In the genomic region with DNA sequence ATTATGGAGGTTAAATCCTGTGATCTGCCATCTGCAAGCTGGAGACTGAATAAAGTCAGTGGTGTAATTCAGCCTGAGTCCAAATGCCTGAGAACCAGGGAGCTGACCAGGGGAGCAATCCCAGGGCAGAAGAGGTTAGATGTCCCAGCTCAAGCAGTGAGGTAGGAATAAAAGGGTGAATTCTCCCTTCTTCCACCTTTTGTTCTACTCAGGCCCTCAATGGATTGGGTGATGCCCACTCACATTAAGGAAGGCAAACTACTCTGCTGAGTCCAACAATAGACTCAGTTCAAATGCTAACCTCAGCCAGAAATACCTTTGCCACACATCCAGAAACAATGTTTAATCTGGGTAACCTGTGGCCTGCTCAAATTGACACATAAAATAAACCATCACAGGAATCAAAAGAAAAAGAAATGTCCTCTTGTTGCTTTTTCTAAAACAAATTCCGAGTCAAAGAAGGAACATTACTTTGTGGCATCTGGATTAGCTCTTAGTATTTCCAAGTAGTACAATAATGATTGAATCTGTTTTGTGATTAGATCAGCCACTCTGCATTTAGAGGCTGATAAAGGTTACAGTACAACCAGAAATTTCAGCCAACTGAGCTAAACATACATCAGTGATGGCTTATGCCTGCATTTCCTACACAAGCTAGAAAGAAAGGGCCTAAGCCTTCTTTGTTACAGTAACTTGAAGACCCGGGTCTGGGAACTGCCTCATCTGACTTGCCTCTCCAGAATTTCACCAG, we compare ENCODE assay signal across 17 cellular contexts. TPM values are rescaled to one million over a fixed set of nuclear protein-coding genes. Genes with fewer than 3 reads are reported as not detected.
A peak's percentile ranks its signal among the peaks of the same experiment; 100 is the strongest.
DNase-seq lines count a peak whose midpoint lies in the region; ATAC-seq and TF ChIP-seq lines count a peak whose summit lies in the region.
"Had no signal": no experiment of that assay in that cellular context is flagged by ENCODE, and none has a peak within 500 bp of the region (broad histone marks: within the 10 kb centered on the region; RNA-seq: fewer than 3 reads in every experiment).

No MANE protein-coding gene starts in this region.

- peaks cover 12% of the 10 kb centered on the region for H3K4me1 Mint-ChIP-seq in brain
- H3K4me1 Mint-ChIP-seq in immature natural killer cell = no peaks in the 10 kb centered on the region
- H3K4me1 Mint-ChIP-seq: CD8-positive, alpha-beta memory T cell had no signal

- H3K27me3 Mint-ChIP-seq in brain = no peaks in the 10 kb centered on the region
- H3K27me3 Mint-ChIP-seq in immature natural killer cell (ENCODE audit: low read depth in 3 of 3) = peaks cover 0 to 4% (median 4%) of the 10 kb centered on the region in 3 donors

- intact Hi-C loops in left colon (cut with DNase I, micrococcal nuclease) = no loop called here

- ATAC-seq in left colon (peak; percentile 32), HG03025 (IDR thresholded peaks at IDR 0.05; ENCODE audit: low FRiP score, unreplicated experiment) (no peak), GM21360 (IDR thresholded peaks at IDR 0.05; ENCODE audit: unreplicated experiment) (no peak)

- DNase-seq in NCI-H69 (lab: John Stamatoyannopoulos, UW) (peak; percentile 44), left colon (peak in 1 of 2 donors; percentile 8), immature natural killer cell (no peak), D341Med (ENCODE audit: low spot score) (no peak)
- DNase-seq: BE2C; CD8-positive, alpha-beta memory T cell; IMR-90; Karpas-422; MG63; NCI-H1092; NCI-H146; NCI-H2081; NCI-H526 treated with DMSO at 0.1 percent for 48 hours; SJCRH30 had no signal

- TF ChIP-seq CTCF in brain (conservative IDR thresholded peaks at IDR 0.05) = no peak

- H3K4me3 Mint-ChIP-seq in brain (no peak overlapping the region), immature natural killer cell (no peak overlapping the region)
- H3K4me3 Mint-ChIP-seq: CD8-positive, alpha-beta memory T cell had no signal

- no peaks in the 10 kb centered on the region for H3K36me3 Mint-ChIP-seq in brain
- peaks cover 3 to 8% (median 4%) of the 10 kb centered on the region in 3 donors for H3K36me3 Mint-ChIP-seq in immature natural killer cell

- H3K27ac Mint-ChIP-seq in brain = peak overlapping the region in 3 of 5 experiments; percentile 15 to 92 (median 61)
- H3K27ac Mint-ChIP-seq in immature natural killer cell = no peak overlapping the region
- H3K27ac Mint-ChIP-seq: CD8-positive, alpha-beta memory T cell had no signal

- H3K9me3 Mint-ChIP-seq in brain (peaks cover 13 to 28% (median 25%) of the 10 kb centered on the region in 5 experiments), immature natural killer cell (peaks cover 0 to 9% (median 4%) of the 10 kb centered on the region in 6 donors)

RNA-seq across cellular contexts. Expression of a gene that starts 43.6 kb away (rescaled TPM):
- polyA plus RNA-seq in brain (ENCODE audit: insufficient read depth, low read depth, low replicate concordance) = 51.7 TPM
- total RNA-seq in left colon = 1 to 10 TPM; 3.8 to 6.2 TPM
- polyA plus RNA-seq in immature natural killer cell = under 1 TPM in 1 of 3 donors, not detected in 2; 0.17 TPM

Comparison
In these comparisons a context has a peak if more than half of its experiments do, and no peak if none do; other contexts are left out.
1. H3K27ac Mint-ChIP-seq: peak in brain (3 of 5); none in immature natural killer cell (0 of 6).
2. RNA of a gene that starts 43.6 kb away (polyA plus RNA-seq): 51.7 TPM in brain (single experiment); 0.17 TPM in immature natural killer cell; every median in the first group is over 10 times any median in the second.